Comparison of ENCODE assay signal across 9 cellular contexts in the genomic region with DNA sequence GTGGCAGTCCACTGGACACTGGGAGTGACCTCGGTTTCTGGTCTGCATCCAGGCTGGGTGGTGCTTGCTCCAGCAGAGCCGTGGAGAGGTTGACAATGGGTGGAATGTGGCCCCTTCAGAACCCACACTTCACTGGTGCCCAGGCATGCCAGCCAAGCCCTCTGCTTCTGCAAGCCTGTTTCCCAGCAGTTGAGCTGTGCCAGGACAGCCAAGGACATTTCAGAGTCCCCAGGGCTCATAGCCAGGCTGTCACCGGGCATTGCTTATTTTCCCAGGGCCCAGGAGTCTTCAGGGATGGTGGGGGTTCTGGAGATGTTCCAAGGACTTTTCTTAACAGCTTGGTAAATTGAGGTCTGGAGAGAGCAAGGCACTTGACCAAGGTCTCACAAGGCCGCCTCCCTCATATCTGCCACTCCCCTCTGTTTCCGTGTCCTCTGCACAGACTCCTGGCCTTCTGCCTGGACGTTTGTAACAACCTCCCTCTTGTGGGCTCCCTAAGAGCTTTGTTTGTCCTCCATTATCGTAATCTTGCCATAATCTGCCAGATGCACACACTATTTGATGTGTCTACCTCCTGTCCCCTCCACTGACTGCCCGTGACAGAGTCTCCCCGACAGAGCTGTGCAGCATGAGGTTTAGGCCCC. TPM values are rescaled to one million over a fixed set of nuclear protein-coding genes. Genes with fewer than 3 reads are reported as not detected.
A peak's percentile ranks its signal among the peaks of the same experiment; 100 is the strongest.
DNase-seq lines count a peak whose midpoint lies in the region; ATAC-seq and TF ChIP-seq lines count a peak whose summit lies in the region.
"Had no signal": no experiment of that assay in that cellular context is flagged by ENCODE, and none has a peak within 500 bp of the region (broad histone marks: within the 10 kb centered on the region; RNA-seq: fewer than 3 reads in every experiment).

No MANE protein-coding gene starts in this region.

- H3K9ac ChIP-seq in SK-N-SH (no peak overlapping the region), parathyroid adenoma (no peak overlapping the region)

- no peaks in the 10 kb centered on the region for H3K27me3 ChIP-seq in SK-N-SH (ENCODE audit: insufficient read depth)
- H3K27me3 ChIP-seq in parathyroid adenoma (ENCODE audit: control insufficient read depth, insufficient read depth, low read length) = no peaks in the 10 kb centered on the region

- H3K36me3 ChIP-seq in SK-N-SH (replicated peaks in 1 of 2; ENCODE audit: control insufficient read depth in 1 of 2, insufficient read depth in 2 of 2, low read length in 1 of 2) (no peaks in the 10 kb centered on the region), parathyroid adenoma (ENCODE audit: control insufficient read depth, insufficient read depth, low read length) (no peaks in the 10 kb centered on the region)

- peak in 1 of 2 experiments; percentile 71; a peak in 2 of 4 replicates for TF ChIP-seq EP300 in SK-N-SH (IDR thresholded peaks at IDR 0.05; ENCODE audit: borderline replicate concordance in 1 of 2, low read depth in 1 of 2, low read length in 1 of 2)

- no peak for ATAC-seq in GM21723 (IDR thresholded peaks at IDR 0.05; ENCODE audit: unreplicated experiment)
- ATAC-seq: activated T-cell treated with anti-CD3 and anti-CD28 coated beads, Interleukin-2, amount 50 U/mL, for 72 hours had no signal

- peaks cover 0 to 3% (median 0%) of the 10 kb centered on the region in 3 donors for H3K27me3 Mint-ChIP-seq in CD14-positive monocyte (ENCODE audit: low read depth in 3 of 3)

- H3K79me2 ChIP-seq in SK-N-SH (ENCODE audit: insufficient read depth) (peaks cover 99% of the 10 kb centered on the region), parathyroid adenoma (peaks cover 53% of the 10 kb centered on the region)

- no peak overlapping the region for H3K4me2 ChIP-seq in SK-N-SH
- peak overlapping the region; percentile 5 for H3K4me2 ChIP-seq in parathyroid adenoma (ENCODE audit: low read length)

- TF ChIP-seq CTCF in CD14-positive monocyte (IDR thresholded peaks at IDR 0.05) (no peak), SK-N-SH (IDR thresholded peaks at IDR 0.05) (no peak), parathyroid adenoma (IDR thresholded peaks at IDR 0.05) (no peak)

- DNase-seq in CD14-positive monocyte (ENCODE audit: low spot score) (no peak), SK-N-SH (peak; percentile 83), fibroblast of the conjunctiva (ENCODE audit: low read depth) (peak; percentile 18), posterior vena cava (ENCODE audit: low spot score) (no peak)
- no peak for DNase-seq in stimulated activated CD4-positive, alpha-beta T cell treated with anti-CD3 and anti-CD28 coated beads, Interleukin-2, amount 100 ng/mL, for 48 hours
- DNase-seq in stimulated activated CD8-positive, alpha-beta memory T cell treated with anti-CD3 and anti-CD28 coated beads, Interleukin-4, amount 100 ng/mL, for 48 hours = no peak
- DNase-seq: activated T-cell treated with anti-CD3 and anti-CD28 coated beads, Interleukin-2, amount 50 U/mL, for 72 hours had no signal

- peak overlapping the region in 5 of 7 donors; percentile 19 to 48 (median 38) for H3K27ac Mint-ChIP-seq in CD14-positive monocyte
- H3K27ac Mint-ChIP-seq: activated T-cell treated with anti-CD3 and anti-CD28 coated beads, Interleukin-2, amount 50 U/mL, for 72 hours had no signal

- H2AFZ ChIP-seq in SK-N-SH (ENCODE audit: low read depth) = no peak overlapping the region
- H2AFZ ChIP-seq in parathyroid adenoma = no peak overlapping the region

- H3K4me1 Mint-ChIP-seq in CD14-positive monocyte = peaks cover 60% of the 10 kb centered on the region

- peaks cover 27 to 28% of the 10 kb centered on the region in 2 donors for H3K36me3 Mint-ChIP-seq in CD14-positive monocyte

- H3K9me3 ChIP-seq in SK-N-SH (no peaks in the 10 kb centered on the region), parathyroid adenoma (ENCODE audit: control insufficient read depth, low read length) (no peaks in the 10 kb centered on the region)

- H3K27ac ChIP-seq in SK-N-SH (ENCODE audit: low read depth in 2 of 2, low read length in 1 of 2) (peak overlapping the region in 1 of 2 experiments; percentile 97; a peak in 2 of 4 replicates), parathyroid adenoma (peak overlapping the region; percentile 66)

- H4K20me1 ChIP-seq in SK-N-SH (ENCODE audit: insufficient read depth) = peaks cover 100% of the 10 kb centered on the region

- POLR2A ChIA-PET in SK-N-SH (lab: Yijun Ruan, JAX) = interaction anchor here (1.2 to 1.3 kb wide), 2 partner anchors 10 to 54 kb away, joined by 3 to 5 read pairs; no protein-coding TSS in a partner anchor

- H3K4me1 ChIP-seq in SK-N-SH (ENCODE audit: control insufficient read depth in 1 of 2, insufficient read depth in 2 of 2, low read depth in 1 of 2, low read length in 1 of 2) (peaks cover 0 to 81% of the 10 kb centered on the region in 2 experiments; a peak in 3 of 4 replicates), parathyroid adenoma (peaks cover 71% of the 10 kb centered on the region)

- no peak overlapping the region for H3K4me3 Mint-ChIP-seq in CD14-positive monocyte
- H3K4me3 Mint-ChIP-seq: activated T-cell treated with anti-CD3 and anti-CD28 coated beads, Interleukin-2, amount 50 U/mL, for 72 hours had no signal

- H3F3A ChIP-seq in SK-N-SH (replicated peaks; ENCODE audit: insufficient read depth) = no peaks in the 10 kb centered on the region

- H3K4me3 ChIP-seq in SK-N-SH (ENCODE audit: low read depth in 2 of 2, low read length in 1 of 2) = no peak overlapping the region
- no peak overlapping the region for H3K4me3 ChIP-seq in parathyroid adenoma (ENCODE audit: low read depth, low read length)

- TF ChIP-seq RAD21 in SK-N-SH (IDR thresholded peaks at IDR 0.05; ENCODE audit: low read length) = peak; percentile 42

- WGBS in SK-N-SH (ENCODE audit: low lambda C conversion rate) = 72% methylated on average over 8 of the region's 9 CpGs

- intact Hi-C loops in CD14-positive monocyte (cut with micrococcal nuclease) (no loop called here), posterior vena cava (cut with DNase I) (no loop called here)

- CTCF ChIA-PET in SK-N-SH (lab: Yijun Ruan, JAX) = interaction anchor here (0.5 to 3.5 kb wide), 11 partner anchors 10 to 1036 kb away, joined by 3 to 14 read pairs (median 6); no protein-coding TSS in a partner anchor

- H3K9me2 ChIP-seq in SK-N-SH = no peaks in the 10 kb centered on the region

- H3K9me3 Mint-ChIP-seq in CD14-positive monocyte = peaks cover 0 to 2% (median 0%) of the 10 kb centered on the region in 7 donors
- H3K9me3 Mint-ChIP-seq: activated T-cell treated with anti-CD3 and anti-CD28 coated beads, Interleukin-2, amount 50 U/mL, for 72 hours had no signal

TF ChIP-seq in SK-N-SH, 30 proteins besides CTCF, POLR2A, EP300 and RAD21 (continues in another document):
- TF ChIP-seq MXI1 (IDR thresholded peaks at IDR 0.05; ENCODE audit: low read depth, low read length) = peak; percentile 93
- TF ChIP-seq, protein P1, sequence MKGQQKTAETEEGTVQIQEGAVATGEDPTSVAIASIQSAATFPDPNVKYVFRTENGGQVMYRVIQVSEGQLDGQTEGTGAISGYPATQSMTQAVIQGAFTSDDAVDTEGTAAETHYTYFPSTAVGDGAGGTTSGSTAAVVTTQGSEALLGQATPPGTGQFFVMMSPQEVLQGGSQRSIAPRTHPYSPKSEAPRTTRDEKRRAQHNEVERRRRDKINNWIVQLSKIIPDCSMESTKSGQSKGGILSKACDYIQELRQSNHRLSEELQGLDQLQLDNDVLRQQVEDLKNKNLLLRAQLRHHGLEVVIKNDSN (IDR thresholded peaks at IDR 0.05; ENCODE audit: borderline replicate concordance, low read depth) = no peak
- no peak for TF ChIP-seq PBX3 (IDR thresholded peaks at IDR 0.05)
- no peak for TF ChIP-seq YY1 (IDR thresholded peaks at IDR 0.05; ENCODE audit: low read depth)
- TF ChIP-seq RCOR1 (IDR thresholded peaks at IDR 0.05; ENCODE audit: low read length) = peak; percentile 76; the same call in 1 of the 2 replicates
- TF ChIP-seq NFIC (IDR thresholded peaks at IDR 0.05; ENCODE audit: borderline replicate concordance) = no peak
- no peak for TF ChIP-seq NRF1 (IDR thresholded peaks at IDR 0.05; ENCODE audit: low read depth, low read length)
- TF ChIP-seq CHD2 (IDR thresholded peaks at IDR 0.05; ENCODE audit: low read length, partially characterized antibody) = peak; percentile 78
- peak; percentile 95 for TF ChIP-seq GATA2 (CRISPR knock-in tag; IDR thresholded peaks at IDR 0.05)
- TF ChIP-seq, protein P2, sequence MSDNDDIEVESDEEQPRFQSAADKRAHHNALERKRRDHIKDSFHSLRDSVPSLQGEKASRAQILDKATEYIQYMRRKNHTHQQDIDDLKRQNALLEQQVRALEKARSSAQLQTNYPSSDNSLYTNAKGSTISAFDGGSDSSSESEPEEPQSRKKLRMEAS (IDR thresholded peaks at IDR 0.05; ENCODE audit: low read depth) = no peak
- no peak for TF ChIP-seq SMC3 (IDR thresholded peaks at IDR 0.05; ENCODE audit: low read depth, low read length)
- TF ChIP-seq TEAD4 (IDR thresholded peaks at IDR 0.05; ENCODE audit: borderline replicate concordance, insufficient read depth) = no peak
- no peak for TF ChIP-seq USF2 (IDR thresholded peaks at IDR 0.05; ENCODE audit: borderline replicate concordance, low read depth, low read length)

RNA-seq across cellular contexts. Expression of gene NDST1, which starts 3.8 kb away (rescaled TPM):
- polyA plus RNA-seq in CD14-positive monocyte (1 to 10 TPM; 7.0 to 7.5 TPM), SK-N-SH (2012; rRNA removed) (29.2 and 33.8 TPM in 2 replicates)
- 13.8 and 22.5 TPM in 2 replicates for polyA plus RNA-seq in SK-N-SH (2012; cell fraction: cytosol; rRNA removed)
- 32.7 and 39.0 TPM in 2 replicates for polyA plus RNA-seq in SK-N-SH (2012; cell fraction: nucleus; rRNA removed)
- 10 to 100 TPM; 57.9 to 68.8 TPM for total RNA-seq in posterior vena cava

RNA-seq across cellular contexts. Expression of gene RPS14, which starts 54.6 kb away (rescaled TPM):
- polyA plus RNA-seq in CD14-positive monocyte = 1,000 to 10,000 TPM; 2,768 to 3,499 TPM
- polyA plus RNA-seq in SK-N-SH (2012; rRNA removed) = 10,227 and 11,441 TPM in 2 replicates
- polyA plus RNA-seq in SK-N-SH (2012; cell fraction: cytosol; rRNA removed) = 12,920 and 13,251 TPM in 2 replicates
- 1,878 and 2,730 TPM in 2 replicates for polyA plus RNA-seq in SK-N-SH (2012; cell fraction: nucleus; rRNA removed)
- total RNA-seq in posterior vena cava = 1,000 to 10,000 TPM; 1,337 to 1,411 TPM

Comparison
In these comparisons a context has a peak if more than half of its experiments do, and no peak if none do; other contexts are left out.
1. DNase-seq: peak in SK-N-SH (single experiment) and fibroblast of the conjunctiva (single experiment); none in CD14-positive monocyte (single experiment), stimulated activated CD4-positive, alpha-beta T cell treated with anti-CD3 and anti-CD28 coated beads, Interleukin-2, amount 100 ng/mL, for 48 hours (0 of 2), stimulated activated CD8-positive, alpha-beta memory T cell treated with anti-CD3 and anti-CD28 coated beads, Interleukin-4, amount 100 ng/mL, for 48 hours (single experiment) and posterior vena cava (single experiment).